8 cellular contexts compared by ENCODE assay signal in the genomic region with DNA sequence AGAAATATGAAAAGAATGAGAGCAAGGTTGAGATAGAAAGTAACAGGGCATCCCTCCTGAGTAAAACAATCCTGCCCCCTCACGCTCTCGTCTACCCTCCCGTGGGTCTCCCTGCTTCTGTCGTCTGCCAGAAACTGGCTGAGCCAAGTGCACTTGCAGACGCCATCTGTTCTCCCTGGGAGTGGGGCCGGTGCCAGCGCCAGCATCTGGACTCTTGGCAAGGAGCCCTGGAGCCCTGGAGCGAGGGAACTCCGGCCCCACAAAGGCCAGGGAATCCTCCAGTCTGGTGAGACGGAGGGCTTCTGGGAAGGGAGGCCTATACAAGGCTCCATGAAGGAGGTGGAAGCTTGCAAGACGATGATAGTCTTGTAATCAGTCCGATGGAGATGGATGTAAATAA. TPM values are rescaled to one million over a fixed set of nuclear protein-coding genes. Genes with fewer than 3 reads are reported as not detected.
DNase-seq lines count a peak whose midpoint lies in the region; ATAC-seq lines count a peak whose summit lies in the region.

No MANE protein-coding gene starts in this region.

- ATAC-seq in HG03469 (IDR thresholded peaks at IDR 0.05; ENCODE audit: unreplicated experiment), result no peak
- no peak for ATAC-seq in GM21528 (IDR thresholded peaks at IDR 0.05; ENCODE audit: low FRiP score, unreplicated experiment)

- peak; percentile 26 to 63 for DNase-seq in NCI-H187 (lab: John Stamatoyannopoulos, UW)
- no peak for DNase-seq in NCI-H187 treated with DMSO at 0.1 percent for 48 hours (lab: John Stamatoyannopoulos, UW)
- DNase-seq in astrocyte of the hippocampus (ENCODE audit: low read depth, low spot score), result peak; percentile 94
- peak; percentile 38 for DNase-seq in iPS-NIHi11 (ENCODE audit: low spot score)
- DNase-seq in ureter (ENCODE audit: low spot score), result peak; percentile 84
- DNase-seq in NCI-H526 treated with DMSO at 0.1 percent for 48 hours (lab: John Stamatoyannopoulos, UW), result no peak

RNA-seq across cellular contexts. Expression of a gene that starts 2.3 kb away (rescaled TPM):
- 12.2 TPM for total RNA-seq in ureter

RNA-seq across cellular contexts. Expression of a gene that starts 10.0 kb away (rescaled TPM):
- 6.1 TPM for total RNA-seq in ureter

RNA-seq across cellular contexts. Expression of a gene that starts 20.3 kb away (rescaled TPM):
- total RNA-seq in ureter, result 26.3 TPM

RNA-seq across cellular contexts. Expression of a gene that starts 23.2 kb away (rescaled TPM):
- total RNA-seq in ureter, result 21.6 TPM

RNA-seq across cellular contexts. Expression of a gene that starts 23.6 kb away (rescaled TPM):
- total RNA-seq in ureter, result 19.8 TPM

Comparison
In these comparisons a context has a peak if more than half of its experiments do, and no peak if none do; other contexts are left out.
1. DNase-seq: peak in NCI-H187 (2 of 2), astrocyte of the hippocampus (single experiment), iPS-NIHi11 (single experiment) and ureter (single experiment); none in NCI-H187 treated with DMSO at 0.1 percent for 48 hours (single experiment) and NCI-H526 treated with DMSO at 0.1 percent for 48 hours (single experiment).